ENCODE assay signal across 18 cellular contexts in genomic region chr15:34252545-34252944, GRCh38.
"Had no signal": no experiment of that assay in that cellular context is flagged by ENCODE, and none has a peak within 500 bp of the region (broad histone marks: within the 10 kb centered on the region; RNA-seq: fewer than 3 reads in every experiment).

No MANE protein-coding gene starts in this region.

- H3K9me3 ChIP-seq: esophagus squamous epithelium, heart right ventricle, left ventricle myocardium inferior, tibial artery had no signal

- DNase-seq: activated CD4-positive, alpha-beta T cell treated with anti-CD3 and anti-CD28 coated beads, Interleukin-2, amount 10 ng/mL, durations not matched to agents 7 days and 5 days; activated CD4-positive, CD25-positive, alpha-beta regulatory T cell; activated naive CD4-positive, alpha-beta T cell treated with anti-CD3 and anti-CD28 coated beads, Interleukin-2, amount 50 U/mL, for 16 hours; amniotic stem cell; effector CD8-positive, alpha-beta T cell; esophagus squamous epithelium; heart right ventricle; left ventricle myocardium inferior; mammary epithelial cell; nephron progenitor cell; occipital lobe; retina; stimulated activated naive CD4-positive, alpha-beta T cell; substantia nigra; tibial artery had no signal

- ATAC-seq: heart right ventricle had no signal

- H3K27me3 Mint-ChIP-seq: activated CD4-positive, alpha-beta T cell treated with anti-CD3 and anti-CD28 coated beads, Interleukin-2, amount 10 ng/mL, durations not matched to agents 7 days and 5 days; dendritic cell treated with granulocyte-macrophage colony-stimulating factor and Interleukin-4, amounts not matched to agents 40 ng/mL and 50 ng/mL, for 4 days had no signal

- H3K4me3 ChIP-seq: cardiac muscle cell, esophagus squamous epithelium, heart right ventricle, left ventricle myocardium inferior, tibial artery had no signal

- H3K4me3 Mint-ChIP-seq: activated CD4-positive, alpha-beta T cell treated with anti-CD3 and anti-CD28 coated beads, Interleukin-2, amount 10 ng/mL, durations not matched to agents 7 days and 5 days; dendritic cell treated with granulocyte-macrophage colony-stimulating factor and Interleukin-4, amounts not matched to agents 40 ng/mL and 50 ng/mL, for 4 days; nephron progenitor cell; T-helper 2 cell treated with Interferon-gamma antibody and Interleukin-4, amounts not matched to agents 5 μg/mL and 100 μg/mL, for 36 hours had no signal

- H3K27ac ChIP-seq: cardiac muscle cell, esophagus squamous epithelium, left ventricle myocardium inferior, tibial artery had no signal

- H3K4me1 Mint-ChIP-seq: activated CD4-positive, alpha-beta T cell treated with anti-CD3 and anti-CD28 coated beads, Interleukin-2, amount 10 ng/mL, durations not matched to agents 7 days and 5 days; nephron progenitor cell had no signal

- H3K4me1 ChIP-seq: esophagus squamous epithelium, tibial artery had no signal

- H3K27ac Mint-ChIP-seq: activated CD4-positive, alpha-beta T cell treated with anti-CD3 and anti-CD28 coated beads, Interleukin-2, amount 10 ng/mL, durations not matched to agents 7 days and 5 days; dendritic cell treated with granulocyte-macrophage colony-stimulating factor and Interleukin-4, amounts not matched to agents 40 ng/mL and 50 ng/mL, for 4 days; T-helper 2 cell treated with Interferon-gamma antibody and Interleukin-4, amounts not matched to agents 5 μg/mL and 100 μg/mL, for 36 hours had no signal

- H3K27me3 ChIP-seq: cardiac muscle cell, esophagus squamous epithelium, heart right ventricle, tibial artery had no signal

- H3K9me3 Mint-ChIP-seq: activated CD4-positive, alpha-beta T cell treated with anti-CD3 and anti-CD28 coated beads, Interleukin-2, amount 10 ng/mL, durations not matched to agents 7 days and 5 days; dendritic cell treated with granulocyte-macrophage colony-stimulating factor and Interleukin-4, amounts not matched to agents 40 ng/mL and 50 ng/mL, for 4 days; nephron progenitor cell; T-helper 2 cell treated with Interferon-gamma antibody and Interleukin-4, amounts not matched to agents 5 μg/mL and 100 μg/mL, for 36 hours had no signal
